1 cellular context compared by ENCODE assay signal in the genomic region with DNA sequence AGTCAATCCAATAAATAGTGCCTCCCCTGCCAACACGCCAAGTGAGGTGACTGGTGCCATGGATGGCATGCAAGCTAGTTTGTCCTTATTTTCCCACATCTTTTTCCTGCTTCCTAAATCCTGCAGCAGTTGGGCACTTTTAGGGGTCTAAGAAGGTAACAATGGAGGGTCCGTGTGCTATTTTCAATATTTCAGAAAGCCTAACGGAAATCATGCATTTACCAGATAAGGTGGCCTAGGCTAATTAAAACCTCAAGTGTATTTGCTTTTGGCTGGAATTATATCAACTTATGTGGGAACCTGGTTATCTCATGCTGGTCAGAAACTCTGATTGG.
TF ChIP-seq lines count a peak whose summit lies in the region.

No MANE protein-coding gene starts in this region.

TF ChIP-seq in SK-N-SH treated with all-trans-retinoic acid at 6 μM for 48 hours, 23 proteins besides CTCF, POLR2A, EP300 and RAD21 (continued from another document):
- TF ChIP-seq, protein P1, sequence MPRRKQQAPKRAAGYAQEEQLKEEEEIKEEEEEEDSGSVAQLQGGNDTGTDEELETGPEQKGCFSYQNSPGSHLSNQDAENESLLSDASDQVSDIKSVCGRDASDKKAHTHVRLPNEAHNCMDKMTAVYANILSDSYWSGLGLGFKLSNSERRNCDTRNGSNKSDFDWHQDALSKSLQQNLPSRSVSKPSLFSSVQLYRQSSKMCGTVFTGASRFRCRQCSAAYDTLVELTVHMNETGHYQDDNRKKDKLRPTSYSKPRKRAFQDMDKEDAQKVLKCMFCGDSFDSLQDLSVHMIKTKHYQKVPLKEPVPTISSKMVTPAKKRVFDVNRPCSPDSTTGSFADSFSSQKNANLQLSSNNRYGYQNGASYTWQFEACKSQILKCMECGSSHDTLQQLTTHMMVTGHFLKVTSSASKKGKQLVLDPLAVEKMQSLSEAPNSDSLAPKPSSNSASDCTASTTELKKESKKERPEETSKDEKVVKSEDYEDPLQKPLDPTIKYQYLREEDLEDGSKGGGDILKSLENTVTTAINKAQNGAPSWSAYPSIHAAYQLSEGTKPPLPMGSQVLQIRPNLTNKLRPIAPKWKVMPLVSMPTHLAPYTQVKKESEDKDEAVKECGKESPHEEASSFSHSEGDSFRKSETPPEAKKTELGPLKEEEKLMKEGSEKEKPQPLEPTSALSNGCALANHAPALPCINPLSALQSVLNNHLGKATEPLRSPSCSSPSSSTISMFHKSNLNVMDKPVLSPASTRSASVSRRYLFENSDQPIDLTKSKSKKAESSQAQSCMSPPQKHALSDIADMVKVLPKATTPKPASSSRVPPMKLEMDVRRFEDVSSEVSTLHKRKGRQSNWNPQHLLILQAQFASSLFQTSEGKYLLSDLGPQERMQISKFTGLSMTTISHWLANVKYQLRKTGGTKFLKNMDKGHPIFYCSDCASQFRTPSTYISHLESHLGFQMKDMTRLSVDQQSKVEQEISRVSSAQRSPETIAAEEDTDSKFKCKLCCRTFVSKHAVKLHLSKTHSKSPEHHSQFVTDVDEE (CRISPR knock-in tag; IDR thresholded peaks at IDR 0.05): no peak
- TF ChIP-seq SNAI2 (CRISPR knock-in tag; IDR thresholded peaks at IDR 0.05) (no peak), TCF4 (CRISPR knock-in tag; IDR thresholded peaks at IDR 0.05; ENCODE audit: borderline replicate concordance) (no peak)
- TF ChIP-seq, protein P2, sequence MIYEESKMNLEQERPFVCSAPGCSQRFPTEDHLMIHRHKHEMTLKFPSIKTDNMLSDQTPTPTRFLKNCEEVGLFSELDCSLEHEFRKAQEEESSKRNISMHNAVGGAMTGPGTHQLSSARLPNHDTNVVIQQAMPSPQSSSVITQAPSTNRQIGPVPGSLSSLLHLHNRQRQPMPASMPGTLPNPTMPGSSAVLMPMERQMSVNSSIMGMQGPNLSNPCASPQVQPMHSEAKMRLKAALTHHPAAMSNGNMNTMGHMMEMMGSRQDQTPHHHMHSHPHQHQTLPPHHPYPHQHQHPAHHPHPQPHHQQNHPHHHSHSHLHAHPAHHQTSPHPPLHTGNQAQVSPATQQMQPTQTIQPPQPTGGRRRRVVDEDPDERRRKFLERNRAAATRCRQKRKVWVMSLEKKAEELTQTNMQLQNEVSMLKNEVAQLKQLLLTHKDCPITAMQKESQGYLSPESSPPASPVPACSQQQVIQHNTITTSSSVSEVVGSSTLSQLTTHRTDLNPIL (CRISPR knock-in tag; IDR thresholded peaks at IDR 0.05; ENCODE audit: low read depth): no peak
TF ChIP-seq in SK-N-SH treated with all-trans-retinoic acid at 6 μM for 48 hours: peak in this region for 0.
